8 cellular contexts compared by ENCODE assay signal in the genomic region with DNA sequence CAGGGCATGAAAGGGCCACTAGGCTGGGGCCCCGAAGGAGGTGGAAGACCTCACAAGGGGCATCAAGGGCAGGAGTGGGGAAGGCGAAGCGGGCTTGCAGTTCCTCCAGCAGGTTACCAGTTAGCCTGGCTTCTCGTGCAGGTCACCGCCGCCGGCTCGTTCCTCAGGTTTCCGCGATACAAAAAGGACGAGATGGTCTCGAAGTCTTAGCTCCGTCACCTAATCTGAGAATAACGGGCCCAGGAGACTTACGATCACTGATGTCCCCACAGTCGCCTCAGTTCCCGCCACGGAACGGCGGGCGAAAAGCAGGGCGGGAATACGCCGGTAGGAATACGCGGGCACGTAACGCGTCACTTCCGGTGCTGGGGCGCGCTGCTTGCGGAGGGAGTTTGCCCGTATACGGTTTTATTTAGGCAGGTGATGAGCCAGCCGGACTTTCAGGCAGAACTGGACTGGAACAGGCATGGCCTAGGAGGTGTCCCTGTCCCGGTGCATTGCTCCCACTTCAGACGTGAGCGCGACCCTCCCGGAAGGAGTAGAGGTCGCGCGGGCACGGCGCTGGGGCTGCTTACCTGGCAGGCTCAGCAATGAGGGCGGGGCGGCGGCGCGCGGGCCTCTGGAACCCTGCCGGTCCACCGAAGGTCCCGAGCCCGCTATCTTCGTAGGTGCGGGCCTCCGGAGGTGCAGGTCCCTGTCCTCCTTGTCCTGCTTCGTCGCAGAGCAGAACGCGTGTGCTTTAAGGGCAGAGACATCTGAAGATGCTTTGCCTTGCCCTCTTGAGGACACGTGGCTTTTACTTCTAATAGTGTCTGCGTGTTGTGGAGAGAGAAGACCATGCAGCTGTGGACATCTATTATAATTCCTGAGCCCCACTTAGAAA. TPM values are rescaled to one million over a fixed set of nuclear protein-coding genes. Genes with fewer than 3 reads are reported as not detected.
DNase-seq lines count a peak whose midpoint lies in the region; ATAC-seq and TF ChIP-seq lines count a peak whose summit lies in the region.

A gene with protein sequence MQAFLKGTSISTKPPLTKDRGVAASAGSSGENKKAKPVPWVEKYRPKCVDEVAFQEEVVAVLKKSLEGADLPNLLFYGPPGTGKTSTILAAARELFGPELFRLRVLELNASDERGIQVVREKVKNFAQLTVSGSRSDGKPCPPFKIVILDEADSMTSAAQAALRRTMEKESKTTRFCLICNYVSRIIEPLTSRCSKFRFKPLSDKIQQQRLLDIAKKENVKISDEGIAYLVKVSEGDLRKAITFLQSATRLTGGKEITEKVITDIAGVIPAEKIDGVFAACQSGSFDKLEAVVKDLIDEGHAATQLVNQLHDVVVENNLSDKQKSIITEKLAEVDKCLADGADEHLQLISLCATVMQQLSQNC (minus strand): TSS at position 310 of the 883 bp plus-strand sequence. CDS start 1,769 bp downstream, outside the sequence.

- H3K36me3 Mint-ChIP-seq in natural killer cell: no peaks in the 10 kb centered on the region

- H3K4me1 Mint-ChIP-seq in natural killer cell: peaks cover 7 to 15% of the 10 kb centered on the region in 2 donors

- H3K9me3 ChIP-seq in KOPT-K1 (ENCODE audit: insufficient read depth, low read length, poor library complexity, severe bottlenecking): no peaks in the 10 kb centered on the region

- CTCF ChIA-PET in RWPE1 (lab: Yijun Ruan, JAX): no interaction called here

- ATAC-seq in GM21786 (IDR thresholded peaks at IDR 0.05; ENCODE audit: unreplicated experiment) (peak; percentile 94), natural killer cell (peak; percentile 89 to 91 (median 90))

- POLR2A ChIA-PET in RWPE1 (lab: Yijun Ruan, JAX; ENCODE audit: low non-redundant PET): no interaction called here

- H3K4me3 ChIP-seq in fibroblast of mammary gland (ENCODE audit: control insufficient read depth, low read depth, low read length): peak within 1 kb of the TSS; percentile 75

- peak within 1 kb of the TSS; percentile 95 for H3K27ac ChIP-seq in KOPT-K1 (ENCODE audit: low read depth, low read length, poor library complexity, severe bottlenecking)
- peak within 1 kb of the TSS; percentile 88 for H3K27ac ChIP-seq in RWPE1

- peak within 1 kb of the TSS; percentile 92 for H3K4me3 Mint-ChIP-seq in natural killer cell

- H3K27ac Mint-ChIP-seq in natural killer cell: peak within 1 kb of the TSS; percentile 87 to 89

- H3K9me3 Mint-ChIP-seq in natural killer cell: no peaks in the 10 kb centered on the region

- intact Hi-C loops in natural killer cell (cut with micrococcal nuclease): no loop called here

- no peaks in the 10 kb centered on the region for H3K27me3 Mint-ChIP-seq in natural killer cell (ENCODE audit: low read depth in 2 of 2)

- H3K36me3 ChIP-seq in KOPT-K1 (ENCODE audit: insufficient read depth, low read length): peaks cover 35% of the 10 kb centered on the region

- TF ChIP-seq CTCF in RWPE1 (conservative IDR thresholded peaks at IDR 0.05; ENCODE audit: low read depth): no peak
- TF ChIP-seq CTCF in fibroblast of mammary gland (conservative IDR thresholded peaks at IDR 0.05; ENCODE audit: control insufficient read depth, insufficient read depth, low read depth, low read length): no peak
- TF ChIP-seq CTCF in natural killer cell (IDR thresholded peaks at IDR 0.05): no peak

- DNase-seq in DMS79 treated with DMSO at 0.1 percent for 48 hours (lab: John Stamatoyannopoulos, UW): peak; percentile 83
- DNase-seq in RWPE1 (ENCODE audit: low spot score): peak; percentile 70
- DNase-seq in activated T-helper 1 cell treated with anti-CD3 and anti-CD28 coated beads, Interleukin-2, amount 50 U/mL, for 16 hours (ENCODE audit: low read depth in 1 of 2, low spot score in 1 of 2): peak; percentile 76 to 78
- DNase-seq in fibroblast of mammary gland (ENCODE audit: low read depth): peak; percentile 59
- DNase-seq in natural killer cell: peak; percentile 74
- peak; percentile 80 for DNase-seq in stimulated activated naive CD4-positive, alpha-beta T cell treated with Interleukin-2 at 50 U/mL for 16 hours (lab: John Stamatoyannopoulos, UW)

RNA-seq across cellular contexts. Expression of the gene that starts here (rescaled TPM):
- total RNA-seq in natural killer cell: 10 to 100 TPM; 16.8 to 21.6 (median 17.3) TPM

Comparison
In these comparisons a context has a peak if more than half of its experiments do, and no peak if none do; other contexts are left out.
1. Peak in every context shown above with its lines: DNase-seq, ATAC-seq, H3K4me3 ChIP-seq and H3K27ac ChIP-seq.